ENCODE assay signal across 9 cellular contexts in the genomic region with DNA sequence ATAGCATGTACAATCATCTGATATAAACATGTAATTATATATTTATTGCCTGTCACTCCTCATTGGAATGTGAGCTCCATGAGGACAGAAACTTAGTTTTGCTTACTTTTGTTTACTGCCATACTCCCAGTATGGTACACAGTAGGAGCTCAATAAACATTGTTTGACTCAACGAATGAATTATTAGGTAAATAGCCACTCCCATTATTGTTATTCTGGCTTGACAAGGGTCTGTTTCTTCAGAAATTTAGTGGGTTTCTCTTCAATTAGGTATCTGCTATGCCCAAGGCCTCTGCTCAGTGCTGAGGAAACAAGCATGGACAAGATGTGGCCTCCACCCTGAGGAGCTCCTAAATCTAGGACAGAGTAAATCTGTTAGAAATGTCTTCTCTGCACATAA. TPM values are rescaled to one million over a fixed set of nuclear protein-coding genes. Genes with fewer than 3 reads are reported as not detected.
A peak's percentile ranks its signal among the peaks of the same experiment; 100 is the strongest.
DNase-seq lines count a peak whose midpoint lies in the region; ATAC-seq and TF ChIP-seq lines count a peak whose summit lies in the region.
"Had no signal": no experiment of that assay in that cellular context is flagged by ENCODE, and none has a peak within 500 bp of the region (broad histone marks: within the 10 kb centered on the region; RNA-seq: fewer than 3 reads in every experiment).

No MANE protein-coding gene starts in this region.

- BruUV-seq in Caco-2 (replicated peaks; lab: Mats Ljungman, UMichigan): no TSS peak
- BruUV-seq in PC-9 (replicated peaks; lab: Mats Ljungman, UMichigan): no TSS peak

- H3K27ac ChIP-seq in PC-9: peak overlapping the region; percentile 99

- peaks cover 25% of the 10 kb centered on the region for H3K36me3 ChIP-seq in Caco-2 (ENCODE audit: control insufficient read depth, insufficient read depth, low read length)
- H3K36me3 ChIP-seq in PC-9 (ENCODE audit: low read depth): peaks cover 65% of the 10 kb centered on the region

- peak overlapping the region; percentile 97 for H3K4me2 ChIP-seq in PC-9

- H3K36me3 Mint-ChIP-seq in Caco-2 (ENCODE audit: insufficient read depth, unreplicated experiment): peaks cover 99% of the 10 kb centered on the region
- peaks cover 40% of the 10 kb centered on the region for H3K36me3 Mint-ChIP-seq in effector memory CD8-positive, alpha-beta T cell (ENCODE audit: insufficient read depth)

- peaks cover 97% of the 10 kb centered on the region for H3K79me2 ChIP-seq in PC-9 (ENCODE audit: low read depth)

- DNase-seq in Caco-2 (no peak), PC-9 (no peak), retinal pigment epithelial cell (ENCODE audit: low read depth) (no peak), dedifferentiated amniotic fluid mesenchymal stem cell (ENCODE audit: extremely low spot score) (no peak), GM19240 (ENCODE audit: insufficient read length, low spot score) (no peak)
- DNase-seq in effector memory CD8-positive, alpha-beta T cell: no peak
- no peak for DNase-seq in stimulated activated CD4-positive, alpha-beta T cell treated with anti-CD3 and anti-CD28 coated beads, Interleukin-4, amount 100 ng/mL, for 24 hours
- DNase-seq: NCI-H226 had no signal

- no peaks in the 10 kb centered on the region for H3K9me3 ChIP-seq in Caco-2
- no peaks in the 10 kb centered on the region for H3K9me3 ChIP-seq in PC-9 (ENCODE audit: insufficient read depth, low read depth)

- CTCF ChIA-PET in Caco-2 (lab: Charles Lee): interaction anchor here (0.8 to 1.1 kb wide), 3 partner anchors 55 to 104 kb away, joined by 3 to 4 read pairs (median 3); no protein-coding TSS in a partner anchor
- CTCF ChIA-PET in PC-9 (lab: Charles Lee): interaction anchor here (0.6 to 1.2 kb wide), 3 partner anchors 17 to 475 kb away, joined by 3 read pairs; no protein-coding TSS in a partner anchor

- H3K27ac Mint-ChIP-seq in Caco-2 (ENCODE audit: unreplicated experiment): peak overlapping the region; percentile 97
- H3K27ac Mint-ChIP-seq in effector memory CD8-positive, alpha-beta T cell: peak overlapping the region; percentile 82 to 88

- no peak for ATAC-seq in effector memory CD8-positive, alpha-beta T cell (replicated peaks)
- no peak for ATAC-seq in GM21528 (IDR thresholded peaks at IDR 0.05; ENCODE audit: low FRiP score, unreplicated experiment)

- H2AFZ ChIP-seq in PC-9: no peak overlapping the region

- H3K4me1 Mint-ChIP-seq in Caco-2 (ENCODE audit: low read depth, unreplicated experiment): peaks cover 65% of the 10 kb centered on the region
- H3K4me1 Mint-ChIP-seq in effector memory CD8-positive, alpha-beta T cell (ENCODE audit: low read depth in 2 of 2): peaks cover 85 to 96% of the 10 kb centered on the region in 2 donors

- peaks cover 89% of the 10 kb centered on the region for H3F3A ChIP-seq in PC-9 (ENCODE audit: insufficient read depth, low read depth)

- H3K27me3 ChIP-seq in Caco-2 (replicated peaks; ENCODE audit: control insufficient read depth, insufficient read depth, low read length) (no peaks in the 10 kb centered on the region), PC-9 (ENCODE audit: insufficient read depth, low read depth) (no peaks in the 10 kb centered on the region)

- no peaks in the 10 kb centered on the region for H4K20me1 ChIP-seq in PC-9 (ENCODE audit: insufficient read depth)

- no peaks in the 10 kb centered on the region for H3K9me3 Mint-ChIP-seq in Caco-2 (ENCODE audit: unreplicated experiment)
- H3K9me3 Mint-ChIP-seq in effector memory CD8-positive, alpha-beta T cell: no peaks in the 10 kb centered on the region

- H3K9me2 ChIP-seq in PC-9 (ENCODE audit: insufficient read depth): no peaks in the 10 kb centered on the region

- POLR2A ChIA-PET in Caco-2 (lab: Charles Lee): interaction anchor here (0.5 to 6.4 kb wide), 6 partner anchors 8 to 511 kb away, joined by 3 to 178 read pairs (median 6); no protein-coding TSS in a partner anchor
- POLR2A ChIA-PET in PC-9 (lab: Charles Lee; ENCODE audit: unreplicated experiment): interaction anchor here (0.6 to 0.7 kb wide), 2 partner anchors 12 to 156 kb away, joined by 5 to 7 read pairs; no protein-coding TSS in a partner anchor

- H3K4me3 ChIP-seq in Caco-2 (ENCODE audit: low read depth, low read length) (no peak overlapping the region), PC-9 (peak overlapping the region; percentile 88), retinal pigment epithelial cell (ENCODE audit: low read length) (peak overlapping the region; percentile 32)

- no peaks in the 10 kb centered on the region for H3K27me3 Mint-ChIP-seq in Caco-2 (ENCODE audit: insufficient read depth, unreplicated experiment)
- H3K27me3 Mint-ChIP-seq in effector memory CD8-positive, alpha-beta T cell: no peaks in the 10 kb centered on the region

- peak overlapping the region; percentile 96 for H3K4me3 Mint-ChIP-seq in Caco-2 (ENCODE audit: unreplicated experiment)
- H3K4me3 Mint-ChIP-seq in effector memory CD8-positive, alpha-beta T cell: peak overlapping the region; percentile 95 to 97

- intact Hi-C loops in Caco-2 (cut with micrococcal nuclease; ENCODE audit: unreplicated experiment): no loop called here
- intact Hi-C loops in PC-9 (cut with micrococcal nuclease; ENCODE audit: unreplicated experiment): no loop called here

- peaks cover 80% of the 10 kb centered on the region for H3K4me1 ChIP-seq in Caco-2
- H3K4me1 ChIP-seq in PC-9 (replicated peaks; ENCODE audit: insufficient read depth): peaks cover 77% of the 10 kb centered on the region

- TF ChIP-seq CTCF in Caco-2 (IDR thresholded peaks at IDR 0.05; ENCODE audit: insufficient read depth in 1 of 2, low read depth in 1 of 2, low read length in 1 of 2, severe bottlenecking in 1 of 2, unreplicated experiment in 1 of 2): no peak
- no peak for TF ChIP-seq CTCF in PC-9 (conservative IDR thresholded peaks at IDR 0.05)
- TF ChIP-seq CTCF in retinal pigment epithelial cell (conservative IDR thresholded peaks at IDR 0.05; ENCODE audit: low read depth, low read length): no peak

RNA-seq across cellular contexts. Expression of gene BCL2L1, which starts 6.3 kb away (rescaled TPM):
- total RNA-seq in Caco-2 (2022) (444 and 469 TPM in 2 replicates), PC-9 (2021) (125 and 129 TPM in 2 replicates)

RNA-seq across cellular contexts. Expression of gene TPX2, which starts 22.7 kb away (rescaled TPM):
- total RNA-seq in Caco-2 (2022) (221 and 237 TPM in 2 replicates), PC-9 (2021) (140 and 164 TPM in 2 replicates)
